1 cellular context compared by ENCODE assay signal in genomic region chr15:67149859-67150824, GRCh38.
TF ChIP-seq lines count a peak whose summit lies in the region.

No MANE protein-coding gene starts in this region.

TF ChIP-seq in GM12878, 131 proteins besides CTCF, POLR2A, EP300 and RAD21 (continued from another document):
- TF ChIP-seq PRDM15 (CRISPR knock-in tag; IDR thresholded peaks at IDR 0.05) (no peak), TCF7 (IDR thresholded peaks at IDR 0.05; ENCODE audit: borderline replicate concordance) (no peak), PAX8 (IDR thresholded peaks at IDR 0.05) (no peak), RCOR1 (conservative IDR thresholded peaks at IDR 0.05; ENCODE audit: low read depth, low read length) (no peak), IKZF1 (conservative IDR thresholded peaks at IDR 0.05) (peak; percentile 65; the same call in 1 of the 2 replicates), SIN3A (IDR thresholded peaks at IDR 0.05; ENCODE audit: low read depth, low read length) (no peak), TAF1 (IDR thresholded peaks at IDR 0.05; ENCODE audit: borderline replicate concordance, low read depth, low read length) (no peak), PBX3 (IDR thresholded peaks at IDR 0.05; ENCODE audit: insufficient replicate concordance, low read depth, low read length) (no peak), MAX (IDR thresholded peaks at IDR 0.05; ENCODE audit: low read depth, low read length) (no peak), ZNF384 (IDR thresholded peaks at IDR 0.05; ENCODE audit: borderline replicate concordance, low read depth, low read length) (peak; percentile 72; the same call in 1 of the 2 replicates), TARDBP (IDR thresholded peaks at IDR 0.05; ENCODE audit: borderline replicate concordance) (no peak), ZNF622 (IDR thresholded peaks at IDR 0.05) (no peak), MYC (IDR thresholded peaks at IDR 0.05; ENCODE audit: insufficient read depth, insufficient read length, insufficient replicate concordance, low read length, severe bottlenecking) (no peak), RB1 (IDR thresholded peaks at IDR 0.05; ENCODE audit: borderline replicate concordance) (no peak), ZBTB11 (CRISPR knock-in tag; IDR thresholded peaks at IDR 0.05) (no peak), CBFB (IDR thresholded peaks at IDR 0.05; ENCODE audit: low read depth) (no peak), CHD1 (IDR thresholded peaks at IDR 0.05; ENCODE audit: low read depth, low read length) (no peak), USF1 (IDR thresholded peaks at IDR 0.05; ENCODE audit: borderline replicate concordance, extremely low read length, insufficient read depth, low read depth, low read length) (no peak), NR2C1 (IDR thresholded peaks at IDR 0.05) (no peak), BCL11A (IDR thresholded peaks at IDR 0.05; ENCODE audit: low read depth, low read length) (no peak), CHD4 (IDR thresholded peaks at IDR 0.05) (no peak), GATAD2B (conservative IDR thresholded peaks at IDR 0.05; ENCODE audit: low read depth) (no peak), MEF2B (IDR thresholded peaks at IDR 0.05; ENCODE audit: partially characterized antibody, poor library complexity, severe bottlenecking) (no peak), RELA (IDR thresholded peaks at IDR 0.05; ENCODE audit: borderline replicate concordance, partially characterized antibody) (no peak), NFIC (IDR thresholded peaks at IDR 0.05; ENCODE audit: low read depth, low read length) (peak; percentile 73), CREB1 (IDR thresholded peaks at IDR 0.05; ENCODE audit: low read depth) (0 out of 2 replicates have a peak, but pooled peaks have one; percentile 11), CEBPZ (IDR thresholded peaks at IDR 0.05; ENCODE audit: low read depth, low read length) (no peak), SRF (IDR thresholded peaks at IDR 0.05; ENCODE audit: low read depth in 2 of 2, low read length in 2 of 2) (no peak), RAD51 (IDR thresholded peaks at IDR 0.05) (no peak), NKRF (conservative IDR thresholded peaks at IDR 0.05) (no peak), PAX5 (IDR thresholded peaks at IDR 0.05; ENCODE audit: borderline replicate concordance, low read depth, low read length) (no peak), HDAC6 (IDR thresholded peaks at IDR 0.05; ENCODE audit: unreplicated experiment) (no peak), SMAD5 (IDR thresholded peaks at IDR 0.05; ENCODE audit: low read depth) (no peak), NR2C2 (IDR thresholded peaks at IDR 0.05; ENCODE audit: borderline replicate concordance, control insufficient read depth, insufficient read length, low read depth) (no peak), NR2F1 (conservative IDR thresholded peaks at IDR 0.05) (peak; percentile 71), YY1 (IDR thresholded peaks at IDR 0.05; ENCODE audit: low read depth, low read length) (0 out of 2 replicates have a peak, but pooled peaks have one; percentile 25), SIX5 (IDR thresholded peaks at IDR 0.05; ENCODE audit: low read depth, low read length, severe bottlenecking) (no peak), MXI1 (IDR thresholded peaks at IDR 0.05; ENCODE audit: low read depth, low read length) (no peak; the same call in 1 of the 2 replicates), RBBP5 (conservative IDR thresholded peaks at IDR 0.05) (no peak), PKNOX1 (IDR thresholded peaks at IDR 0.05) (no peak), TCF3 (IDR thresholded peaks at IDR 0.05; ENCODE audit: borderline replicate concordance, insufficient read depth, low read depth, low read length) (no peak), ZNF24 (IDR thresholded peaks at IDR 0.05) (no peak)
